ENCODE assay signal across 11 cellular contexts in the genomic region with DNA sequence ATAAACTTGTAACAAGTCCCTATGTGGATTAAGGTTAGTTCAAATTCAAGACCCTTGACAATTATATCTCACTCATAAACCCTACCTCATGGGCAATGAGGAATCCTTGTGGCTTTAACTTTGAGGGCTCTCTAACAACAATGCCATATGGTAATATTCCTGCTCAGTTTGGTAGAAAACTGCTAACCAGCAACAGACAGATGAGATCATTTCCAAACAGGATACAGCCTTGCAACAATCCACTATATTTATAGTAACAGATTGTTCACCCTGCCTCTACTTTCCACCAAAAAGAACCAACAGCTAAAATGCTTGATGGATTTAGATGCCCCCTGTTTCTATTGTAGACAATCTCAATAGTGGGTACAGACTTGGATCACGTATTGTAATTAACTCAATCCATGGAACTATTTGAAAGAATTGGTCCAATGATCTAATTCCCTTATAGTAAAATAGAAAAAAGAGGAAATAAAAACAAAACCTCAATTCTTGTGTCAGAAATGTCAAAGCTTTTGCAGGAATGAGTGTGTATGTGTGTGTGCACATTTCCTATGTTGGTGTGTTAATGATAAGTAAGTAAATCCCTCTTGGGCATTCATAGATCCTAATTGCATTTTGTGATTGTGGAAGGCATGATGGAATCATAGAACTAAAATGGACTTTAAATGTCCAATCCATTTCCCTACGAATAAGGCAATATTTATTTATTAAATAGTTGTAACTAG.
DNase-seq lines count a peak whose midpoint lies in the region; ATAC-seq, FAIRE-seq and TF ChIP-seq lines count a peak whose summit lies in the region.
"Had no signal": no experiment of that assay in that cellular context is flagged by ENCODE, and none has a peak within 500 bp of the region (broad histone marks: within the 10 kb centered on the region; RNA-seq: fewer than 3 reads in every experiment).

No MANE protein-coding gene starts in this region.

- ATAC-seq in stimulated activated naive CD8-positive, alpha-beta T cell treated with anti-CD3 and anti-CD28 coated beads, Interleukin-15, Interleukin-2, amounts not matched to agents 100 U/mL and 50 U/mL, for 24 hours, result no peak
- ATAC-seq: GM12878 had no signal

- no peak for TF ChIP-seq POLR2A in H54 (IDR thresholded peaks at IDR 0.05; ENCODE audit: low read depth, low read length)

- FAIRE-seq in H54 (lab: Jason Lieb, UNC), result no peak
- FAIRE-seq: GM12878 had no signal

- TF ChIP-seq CTCF in HFFc6 (IDR thresholded peaks at IDR 0.05) (no peak), fibroblast of villous mesenchyme (IDR thresholded peaks at IDR 0.05; ENCODE audit: insufficient read depth, low read depth, low read length) (no peak)

- DNase-seq in AG08395 (ENCODE audit: low spot score) (peak; percentile 62), HFFc6 (peak; percentile 50), RPMI7951 (ENCODE audit: low read depth) (peak; percentile 62), fibroblast of villous mesenchyme (ENCODE audit: low read depth) (peak; percentile 30), H54 (ENCODE audit: insufficient read length, low spot score) (no peak), A172 (ENCODE audit: low spot score) (no peak)
- no peak for DNase-seq in activated CD8-positive, alpha-beta memory T cell treated with anti-CD3 and anti-CD28 coated beads for 24 hours
- no peak for DNase-seq in stimulated activated naive CD8-positive, alpha-beta T cell treated with anti-CD3 and anti-CD28 coated beads, Interleukin-15, Interleukin-2, amounts not matched to agents 100 U/mL and 50 U/mL, for 24 hours
- DNase-seq: colonic mucosa had no signal

- H3K9me3 Mint-ChIP-seq in HFFc6, result no peaks in the 10 kb centered on the region
- H3K9me3 Mint-ChIP-seq: type B pancreatic cell had no signal

- 0 out of 2 replicates have a peak overlapping the region, but pooled peaks have one; percentile 15 for H3K4me3 Mint-ChIP-seq in HFFc6
- H3K4me3 Mint-ChIP-seq: type B pancreatic cell had no signal

- H3K27me3 Mint-ChIP-seq in HFFc6 (ENCODE audit: insufficient read depth), result peaks cover 2% of the 10 kb centered on the region; the same call in 1 of the 2 replicates
- H3K27me3 Mint-ChIP-seq: type B pancreatic cell had no signal

- peaks cover 29% of the 10 kb centered on the region for H3K4me1 Mint-ChIP-seq in HFFc6 (ENCODE audit: low read depth)

- no peak overlapping the region for H3K4me3 ChIP-seq in fibroblast of villous mesenchyme (ENCODE audit: low read depth, low read length)
- H3K4me3 ChIP-seq: colonic mucosa, GM12878 had no signal

- peak overlapping the region; percentile 43 for H3K27ac Mint-ChIP-seq in HFFc6
- H3K27ac Mint-ChIP-seq: type B pancreatic cell had no signal

- H3K36me3 Mint-ChIP-seq in HFFc6 (ENCODE audit: low read depth), result no peaks in the 10 kb centered on the region
- H3K36me3 Mint-ChIP-seq: type B pancreatic cell had no signal

Comparison
In these comparisons a context has a peak if more than half of its experiments do, and no peak if none do; other contexts are left out.
1. DNase-seq: peak in AG08395 (single experiment), HFFc6 (single experiment), RPMI7951 (single experiment) and fibroblast of villous mesenchyme (single experiment); none in activated CD8-positive, alpha-beta memory T cell treated with anti-CD3 and anti-CD28 coated beads for 24 hours (single experiment), H54 (single experiment), A172 (single experiment) and stimulated activated naive CD8-positive, alpha-beta T cell treated with anti-CD3 and anti-CD28 coated beads, Interleukin-15, Interleukin-2, amounts not matched to agents 100 U/mL and 50 U/mL, for 24 hours (single experiment).